ENCODE assay signal across 19 cellular contexts in genomic region chr12:64496839-64497400, GRCh38.
"Had no signal": no experiment of that assay in that cellular context is flagged by ENCODE, and none has a peak within 500 bp of the region (broad histone marks: within the 10 kb centered on the region; RNA-seq: fewer than 3 reads in every experiment).

No MANE protein-coding gene starts in this region.

- H3K27me3 Mint-ChIP-seq: IgD-negative memory B cell had no signal

- H3K9me3 ChIP-seq: SJSA1 had no signal

- H3K27ac ChIP-seq: SJSA1, SK-N-MC had no signal

- H3K4me1 ChIP-seq: SJSA1 had no signal

- H3K4me3 ChIP-seq: SJSA1, SK-N-MC had no signal

- DNase-seq: KBM-7, MV-4-11, NCI-H1048, NCI-H1105, NCI-H1417, NCI-H1436 treated with DMSO at 0.1 percent for 48 hours, NCI-H1694, NCI-H187 treated with DMSO at 0.1 percent for 48 hours, NCI-H2029 treated with DMSO at 0.1 percent for 48 hours, NCI-H524, NCI-H526 treated with DMSO at 0.1 percent for 48 hours, NCI-H748 treated with DMSO at 0.1 percent for 48 hours, Right ventricle myocardium superior, RPMI8226, SIG-M5 had no signal

- FAIRE-seq: RCC 7860 had no signal

- H3K9me3 Mint-ChIP-seq: IgD-negative memory B cell had no signal

- H3K27me3 ChIP-seq: SJSA1 had no signal

- H3K4me3 Mint-ChIP-seq: IgD-negative memory B cell had no signal
